ENCODE assay signal across 25 cellular contexts in genomic region chr11:92277871-92278270, GRCh38. TPM values are rescaled to one million over a fixed set of nuclear protein-coding genes. Genes with fewer than 3 reads are reported as not detected.
"Had no signal": no experiment of that assay in that cellular context is flagged by ENCODE, and none has a peak within 500 bp of the region (broad histone marks: within the 10 kb centered on the region; RNA-seq: fewer than 3 reads in every experiment).

No MANE protein-coding gene starts in this region.

- H3K36me3 Mint-ChIP-seq: activated naive CD4-positive, alpha-beta T cell treated with anti-CD3 and anti-CD28 coated beads, Interleukin-2, amount 50 U/mL, for 24 hours; naive B cell; stimulated activated memory B cell treated with anti-CD40 and anti-IgM and Interleukin-4, amounts not matched to agents 10 μg/mL and 1 μg/mL and 100 μg/mL, for 72 hours had no signal

- H3K4me2 ChIP-seq: smooth muscle cell had no signal

- H3K27me3 ChIP-seq: ascending aorta, esophagus squamous epithelium, heart right ventricle, stomach, suprapubic skin, transverse colon had no signal

- H3K36me3 ChIP-seq: ascending aorta, esophagus squamous epithelium, heart right ventricle, stomach, suprapubic skin, transverse colon had no signal

- H3K4me1 ChIP-seq: esophagus squamous epithelium, heart right ventricle, stomach, suprapubic skin had no signal

- H3K9me3 ChIP-seq: ascending aorta, esophagus squamous epithelium, heart right ventricle, mucosa of descending colon, stomach, suprapubic skin, transverse colon had no signal

- H3K27ac Mint-ChIP-seq: activated CD8-positive, alpha-beta T cell treated with anti-CD3 and anti-CD28 coated beads, Interleukin-2, amount 10 ng/mL, durations not matched to agents 7 days and 5 days; activated naive CD4-positive, alpha-beta T cell treated with anti-CD3 and anti-CD28 coated beads, Interleukin-2, amount 50 U/mL, for 24 hours; naive B cell; stimulated activated memory B cell treated with anti-CD40 and anti-IgM and Interleukin-4, amounts not matched to agents 10 μg/mL and 1 μg/mL and 100 μg/mL, for 72 hours had no signal

- H3K27ac ChIP-seq: ascending aorta, coronary artery, esophagus squamous epithelium, heart right ventricle, stomach, suprapubic skin, transverse colon had no signal

- DNase-seq: activated CD4-positive, alpha-beta T cell treated with anti-CD3 and anti-CD28 coated beads for 1 hour; activated CD4-positive, alpha-beta T cell treated with anti-CD3 and anti-CD28 coated beads, Interleukin-2, amount 50 U/mL, for 1 hour; activated CD8-positive, alpha-beta T cell treated with anti-CD3 and anti-CD28 coated beads, Interleukin-2, amount 10 ng/mL, durations not matched to agents 7 days and 5 days; activated gamma-delta T cell treated with Interleukin-2 at 50 U/mL for 16 hours; activated T-cell treated with anti-CD3 and anti-CD28 coated beads, Interleukin-2, amount 50 U/mL, for 1 hour; esophagus squamous epithelium; heart right ventricle; islet precursor cell; left colon; mesenchymal stem cell; mucosa of descending colon; naive B cell; occipital lobe; posterior cingulate gyrus; stimulated activated CD4-positive, alpha-beta T cell treated with anti-CD3 and anti-CD28 coated beads, Interleukin-15, amount 100 ng/mL, for 24 hours; stomach; T-helper 1 cell; transverse colon had no signal

- ATAC-seq: activated CD8-positive, alpha-beta T cell treated with anti-CD3 and anti-CD28 coated beads, Interleukin-2, amount 10 ng/mL, durations not matched to agents 7 days and 5 days; heart right ventricle; left colon; mucosa of descending colon; sciatic nerve; stimulated activated memory B cell treated with anti-CD40 and anti-IgM and Interleukin-4, amounts not matched to agents 10 μg/mL and 1 μg/mL and 100 μg/mL, for 72 hours had no signal

- H3K4me1 Mint-ChIP-seq: activated naive CD4-positive, alpha-beta T cell treated with anti-CD3 and anti-CD28 coated beads, Interleukin-2, amount 50 U/mL, for 24 hours; naive B cell; stimulated activated memory B cell treated with anti-CD40 and anti-IgM and Interleukin-4, amounts not matched to agents 10 μg/mL and 1 μg/mL and 100 μg/mL, for 72 hours had no signal

- H3K27me3 Mint-ChIP-seq: activated naive CD4-positive, alpha-beta T cell treated with anti-CD3 and anti-CD28 coated beads, Interleukin-2, amount 50 U/mL, for 24 hours; naive B cell; stimulated activated memory B cell treated with anti-CD40 and anti-IgM and Interleukin-4, amounts not matched to agents 10 μg/mL and 1 μg/mL and 100 μg/mL, for 72 hours had no signal

- H3K4me3 Mint-ChIP-seq: activated CD8-positive, alpha-beta T cell treated with anti-CD3 and anti-CD28 coated beads, Interleukin-2, amount 10 ng/mL, durations not matched to agents 7 days and 5 days; activated naive CD4-positive, alpha-beta T cell treated with anti-CD3 and anti-CD28 coated beads, Interleukin-2, amount 50 U/mL, for 24 hours; naive B cell; stimulated activated memory B cell treated with anti-CD40 and anti-IgM and Interleukin-4, amounts not matched to agents 10 μg/mL and 1 μg/mL and 100 μg/mL, for 72 hours had no signal

- H3K4me3 ChIP-seq: ascending aorta, coronary artery, esophagus squamous epithelium, heart right ventricle, mucosa of descending colon, smooth muscle cell, stomach, suprapubic skin, transverse colon had no signal

RNA-seq across cellular contexts. Expression of gene FAT3, which starts 53.3 kb away (rescaled TPM):
- total RNA-seq: activated CD8-positive, alpha-beta T cell treated with anti-CD3 and anti-CD28 coated beads, Interleukin-2, amount 10 ng/mL, durations not matched to agents 7 days and 5 days had no signal
